Comparison of ENCODE assay signal across 1 cellular context in the genomic region with DNA sequence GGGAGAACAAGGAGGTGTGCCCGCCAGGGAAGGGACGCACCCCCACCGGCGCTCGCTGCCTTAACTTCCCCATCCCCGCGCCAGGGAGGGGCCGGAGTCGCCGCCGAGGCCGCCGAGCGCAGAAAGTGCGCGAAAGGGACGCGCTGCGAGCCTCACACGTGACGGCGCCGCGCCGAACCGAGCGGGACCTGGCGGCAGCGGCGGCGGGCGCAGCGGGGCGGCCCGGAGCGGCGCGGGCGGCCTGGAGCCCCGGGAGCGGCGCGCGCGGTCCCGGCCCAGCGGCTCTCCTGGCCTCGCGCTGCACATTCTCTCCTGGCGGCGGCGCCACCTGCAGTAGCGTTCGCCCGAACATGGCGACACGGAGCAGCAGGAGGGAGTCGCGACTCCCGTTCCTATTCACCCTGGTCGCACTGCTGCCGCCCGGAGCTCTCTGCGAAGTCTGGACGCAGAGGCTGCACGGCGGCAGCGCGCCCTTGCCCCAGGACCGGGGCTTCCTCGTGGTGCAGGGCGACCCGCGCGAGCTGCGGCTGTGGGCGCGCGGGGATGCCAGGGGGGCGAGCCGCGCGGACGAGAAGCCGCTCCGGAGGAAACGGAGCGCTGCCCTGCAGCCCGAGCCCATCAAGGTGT.
TF ChIP-seq lines count a peak whose summit lies in the region.

A gene with protein sequence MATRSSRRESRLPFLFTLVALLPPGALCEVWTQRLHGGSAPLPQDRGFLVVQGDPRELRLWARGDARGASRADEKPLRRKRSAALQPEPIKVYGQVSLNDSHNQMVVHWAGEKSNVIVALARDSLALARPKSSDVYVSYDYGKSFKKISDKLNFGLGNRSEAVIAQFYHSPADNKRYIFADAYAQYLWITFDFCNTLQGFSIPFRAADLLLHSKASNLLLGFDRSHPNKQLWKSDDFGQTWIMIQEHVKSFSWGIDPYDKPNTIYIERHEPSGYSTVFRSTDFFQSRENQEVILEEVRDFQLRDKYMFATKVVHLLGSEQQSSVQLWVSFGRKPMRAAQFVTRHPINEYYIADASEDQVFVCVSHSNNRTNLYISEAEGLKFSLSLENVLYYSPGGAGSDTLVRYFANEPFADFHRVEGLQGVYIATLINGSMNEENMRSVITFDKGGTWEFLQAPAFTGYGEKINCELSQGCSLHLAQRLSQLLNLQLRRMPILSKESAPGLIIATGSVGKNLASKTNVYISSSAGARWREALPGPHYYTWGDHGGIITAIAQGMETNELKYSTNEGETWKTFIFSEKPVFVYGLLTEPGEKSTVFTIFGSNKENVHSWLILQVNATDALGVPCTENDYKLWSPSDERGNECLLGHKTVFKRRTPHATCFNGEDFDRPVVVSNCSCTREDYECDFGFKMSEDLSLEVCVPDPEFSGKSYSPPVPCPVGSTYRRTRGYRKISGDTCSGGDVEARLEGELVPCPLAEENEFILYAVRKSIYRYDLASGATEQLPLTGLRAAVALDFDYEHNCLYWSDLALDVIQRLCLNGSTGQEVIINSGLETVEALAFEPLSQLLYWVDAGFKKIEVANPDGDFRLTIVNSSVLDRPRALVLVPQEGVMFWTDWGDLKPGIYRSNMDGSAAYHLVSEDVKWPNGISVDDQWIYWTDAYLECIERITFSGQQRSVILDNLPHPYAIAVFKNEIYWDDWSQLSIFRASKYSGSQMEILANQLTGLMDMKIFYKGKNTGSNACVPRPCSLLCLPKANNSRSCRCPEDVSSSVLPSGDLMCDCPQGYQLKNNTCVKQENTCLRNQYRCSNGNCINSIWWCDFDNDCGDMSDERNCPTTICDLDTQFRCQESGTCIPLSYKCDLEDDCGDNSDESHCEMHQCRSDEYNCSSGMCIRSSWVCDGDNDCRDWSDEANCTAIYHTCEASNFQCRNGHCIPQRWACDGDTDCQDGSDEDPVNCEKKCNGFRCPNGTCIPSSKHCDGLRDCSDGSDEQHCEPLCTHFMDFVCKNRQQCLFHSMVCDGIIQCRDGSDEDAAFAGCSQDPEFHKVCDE (N-terminal part only) (plus strand): TSS at position 333 of the 627 bp plus-strand sequence. CDS start 18 bp downstream, at position 351.

TF ChIP-seq in HepG2, 621 proteins besides CTCF, POLR2A, EP300 and RAD21 (continued from another document and continues in another):
- TF ChIP-seq ETS1 (CRISPR knock-in tag; IDR thresholded peaks at IDR 0.05), result 0 out of 2 replicates have a peak, but pooled peaks have one; percentile 68
- no peak for TF ChIP-seq TARDBP (CRISPR knock-in tag; IDR thresholded peaks at IDR 0.05)
- TF ChIP-seq ETV6 (CRISPR knock-in tag; conservative IDR thresholded peaks at IDR 0.05), result no peak
- TF ChIP-seq CCDC6 (CRISPR knock-in tag; IDR thresholded peaks at IDR 0.05), result peak; percentile 13; the same call in 1 of the 2 replicates
- TF ChIP-seq, protein P1, sequence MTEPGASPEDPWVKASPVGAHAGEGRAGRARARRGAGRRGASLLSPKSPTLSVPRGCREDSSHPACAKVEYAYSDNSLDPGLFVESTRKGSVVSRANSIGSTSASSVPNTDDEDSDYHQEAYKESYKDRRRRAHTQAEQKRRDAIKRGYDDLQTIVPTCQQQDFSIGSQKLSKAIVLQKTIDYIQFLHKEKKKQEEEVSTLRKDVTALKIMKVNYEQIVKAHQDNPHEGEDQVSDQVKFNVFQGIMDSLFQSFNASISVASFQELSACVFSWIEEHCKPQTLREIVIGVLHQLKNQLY (CRISPR knock-in tag; IDR thresholded peaks at IDR 0.05), result no peak
- no peak for TF ChIP-seq ZFP62 (CRISPR knock-in tag; IDR thresholded peaks at IDR 0.05)
- TF ChIP-seq HDAC6 (IDR thresholded peaks at IDR 0.05; ENCODE audit: low read depth, low read length), result no peak
- TF ChIP-seq ATF7 (IDR thresholded peaks at IDR 0.05), result no peak
- TF ChIP-seq ATF7 (CRISPR knock-in tag; IDR thresholded peaks at IDR 0.05), result no peak
- TF ChIP-seq ZNF441 (CRISPR knock-in tag; IDR thresholded peaks at IDR 0.05; ENCODE audit: borderline replicate concordance), result no peak
- TF ChIP-seq, protein P2, sequence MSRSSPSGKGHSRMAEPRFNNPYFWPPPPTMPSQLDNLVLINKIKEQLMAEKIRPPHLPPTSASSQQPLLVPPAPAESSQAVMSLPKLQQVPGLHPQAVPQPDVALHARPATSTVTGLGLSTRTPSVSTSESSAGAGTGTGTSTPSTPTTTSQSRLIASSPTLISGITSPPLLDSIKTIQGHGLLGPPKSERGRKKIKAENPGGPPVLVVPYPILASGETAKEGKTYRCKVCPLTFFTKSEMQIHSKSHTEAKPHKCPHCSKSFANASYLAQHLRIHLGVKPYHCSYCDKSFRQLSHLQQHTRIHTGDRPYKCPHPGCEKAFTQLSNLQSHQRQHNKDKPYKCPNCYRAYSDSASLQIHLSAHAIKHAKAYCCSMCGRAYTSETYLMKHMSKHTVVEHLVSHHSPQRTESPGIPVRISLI (CRISPR knock-in tag; IDR thresholded peaks at IDR 0.05; ENCODE audit: borderline replicate concordance), result no peak
- no peak for TF ChIP-seq ZNF720 (CRISPR knock-in tag; IDR thresholded peaks at IDR 0.05)
- no peak; the same call in 1 of the 2 replicates for TF ChIP-seq ZNF138 (CRISPR knock-in tag; IDR thresholded peaks at IDR 0.05; ENCODE audit: low read depth)
- 0 out of 2 replicates have a peak, but pooled peaks have one; percentile 18 for TF ChIP-seq ERF (CRISPR knock-in tag; IDR thresholded peaks at IDR 0.05)
- peak; percentile 62 for TF ChIP-seq POLR2G (IDR thresholded peaks at IDR 0.05; ENCODE audit: low read depth, low read length)
- no peak for TF ChIP-seq SNAPC4 (CRISPR knock-in tag; IDR thresholded peaks at IDR 0.05)
- no peak for TF ChIP-seq GATA4 (IDR thresholded peaks at IDR 0.05; ENCODE audit: borderline replicate concordance, low read depth)
- TF ChIP-seq ZNF773 (CRISPR knock-in tag; IDR thresholded peaks at IDR 0.05; ENCODE audit: borderline replicate concordance), result no peak; the same call in 1 of the 2 replicates
- TF ChIP-seq HOXA3 (CRISPR knock-in tag; IDR thresholded peaks at IDR 0.05), result peak; percentile 90
- no peak for TF ChIP-seq SRSF1 (optimal IDR thresholded peaks at IDR 0.05; ENCODE audit: low read depth, low read length)
- TF ChIP-seq ZKSCAN1 (IDR thresholded peaks at IDR 0.05; ENCODE audit: low read length), result no peak
- TF ChIP-seq SAP130 (CRISPR knock-in tag; IDR thresholded peaks at IDR 0.05; ENCODE audit: low read depth), result peak; percentile 73
- TF ChIP-seq HDAC2 (CRISPR knock-in tag; IDR thresholded peaks at IDR 0.05), result no peak
- TF ChIP-seq SP140L (CRISPR knock-in tag; IDR thresholded peaks at IDR 0.05; ENCODE audit: borderline replicate concordance), result no peak
- peak; percentile 44 for TF ChIP-seq XRCC5 (optimal IDR thresholded peaks at IDR 0.05; ENCODE audit: low read length)
- TF ChIP-seq ZNF446 (CRISPR knock-in tag; IDR thresholded peaks at IDR 0.05), result no peak
- TF ChIP-seq RFXAP (CRISPR knock-in tag; IDR thresholded peaks at IDR 0.05; ENCODE audit: borderline replicate concordance), result 0 out of 2 replicates have a peak, but pooled peaks have one; percentile 27
- TF ChIP-seq DNMT3B (CRISPR knock-in tag; conservative IDR thresholded peaks at IDR 0.05), result no peak
- TF ChIP-seq NFIC (IDR thresholded peaks at IDR 0.05; ENCODE audit: low read length), result no peak
- TF ChIP-seq CBX5 (CRISPR knock-in tag; IDR thresholded peaks at IDR 0.05; ENCODE audit: borderline replicate concordance), result no peak
- TF ChIP-seq SMAD3 (CRISPR knock-in tag; IDR thresholded peaks at IDR 0.05), result no peak
- no peak for TF ChIP-seq FOXP1 (IDR thresholded peaks at IDR 0.05)
- TF ChIP-seq FOXP1 (CRISPR knock-in tag; IDR thresholded peaks at IDR 0.05), result no peak
- TF ChIP-seq ZNF580 (CRISPR knock-in tag; IDR thresholded peaks at IDR 0.05; ENCODE audit: borderline replicate concordance, low read depth), result no peak
- TF ChIP-seq MEIS2 (CRISPR knock-in tag; IDR thresholded peaks at IDR 0.05), result no peak
- TF ChIP-seq AHDC1 (CRISPR knock-in tag; IDR thresholded peaks at IDR 0.05; ENCODE audit: borderline replicate concordance), result no peak
- TF ChIP-seq KLF11 (CRISPR knock-in tag; IDR thresholded peaks at IDR 0.05), result no peak; the same call in 1 of the 2 replicates
- TF ChIP-seq ZFP36L1 (CRISPR knock-in tag; IDR thresholded peaks at IDR 0.05), result no peak
- TF ChIP-seq PLSCR1 (CRISPR knock-in tag; IDR thresholded peaks at IDR 0.05; ENCODE audit: borderline replicate concordance), result no peak
- no peak for TF ChIP-seq PPARG (CRISPR knock-in tag; conservative IDR thresholded peaks at IDR 0.05)
